ENCODE assay signal across 9 cellular contexts in the genomic region with DNA sequence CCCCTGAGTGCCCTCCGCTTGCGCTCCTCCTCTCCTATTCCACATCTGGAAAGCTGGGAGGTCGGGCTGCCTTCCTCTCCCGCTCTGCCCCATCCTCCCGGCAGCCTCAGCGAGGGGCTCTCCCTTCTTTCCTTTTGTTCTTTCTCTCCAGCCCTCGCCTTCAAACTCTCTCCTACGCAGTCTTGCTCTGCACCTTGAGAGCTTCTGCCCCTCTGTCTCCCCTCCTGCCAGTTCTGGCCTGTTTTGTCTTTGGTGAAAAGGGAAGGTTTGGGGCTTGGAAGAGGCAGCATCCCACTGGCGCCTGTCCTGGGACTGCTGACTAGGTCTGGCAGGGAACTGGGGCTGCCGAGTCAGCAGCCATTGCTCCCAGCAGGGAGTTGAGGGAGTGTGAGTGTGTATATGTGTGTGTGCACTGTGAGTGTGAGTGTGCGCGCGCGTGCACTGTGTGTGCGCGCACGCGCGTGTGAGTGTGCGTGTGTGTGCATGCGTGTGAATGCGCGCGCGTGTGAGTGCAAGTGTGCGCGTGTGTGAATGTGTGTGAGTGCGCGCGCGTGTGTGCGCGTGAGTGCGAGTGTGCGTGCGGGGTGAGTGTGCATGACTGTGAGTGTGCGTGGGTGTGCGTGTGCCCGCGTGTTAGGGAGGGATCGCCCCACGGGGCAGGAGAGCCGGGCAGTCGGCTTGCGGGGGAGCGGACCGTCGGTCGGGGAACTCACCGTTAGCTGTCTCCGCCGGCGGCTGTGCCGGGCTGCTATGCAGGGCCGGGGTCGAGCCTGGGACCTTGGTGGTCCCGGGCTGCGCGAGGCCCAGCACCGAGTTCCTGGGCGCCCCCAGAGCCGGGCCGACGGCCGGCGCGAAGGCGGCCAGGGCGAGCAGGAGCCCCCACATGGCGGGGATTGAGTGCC. TPM values are rescaled to one million over a fixed set of nuclear protein-coding genes. Genes with fewer than 3 reads are reported as not detected.
DNase-seq lines count a peak whose midpoint lies in the region; ATAC-seq and TF ChIP-seq lines count a peak whose summit lies in the region.
"Had no signal": no experiment of that assay in that cellular context is flagged by ENCODE, and none has a peak within 500 bp of the region (broad histone marks: within the 10 kb centered on the region; RNA-seq: fewer than 3 reads in every experiment).

No MANE protein-coding gene starts in this region.

- peak; percentile 60 for ATAC-seq in activated CD4-positive, alpha-beta T cell treated with anti-CD3 and anti-CD28 coated beads for 36 hours
- ATAC-seq in HG03439 (IDR thresholded peaks at IDR 0.05; ENCODE audit: unreplicated experiment), result no peak

- H3K27ac Mint-ChIP-seq in activated CD4-positive, alpha-beta T cell treated with anti-CD3 and anti-CD28 coated beads for 36 hours, result peak overlapping the region; percentile 89
- peak overlapping the region; percentile 75 for H3K27ac Mint-ChIP-seq in endodermal cell
- peak overlapping the region; percentile 99 for H3K27ac Mint-ChIP-seq in neural progenitor cell

- intact Hi-C loops in activated CD4-positive, alpha-beta T cell treated with anti-CD3 and anti-CD28 coated beads for 36 hours (cut with DNase I, micrococcal nuclease), result loop anchor here in 1 of 2 experiments (1.0 kb wide), 1 partner anchor 50 kb away; no protein-coding TSS in a partner anchor

- H3K79me2 ChIP-seq in neural progenitor cell (ENCODE audit: low read depth), result peaks cover 12% of the 10 kb centered on the region

- 3 to 6% methylated on average over 20 to 62 of the region's 70 CpGs for WGBS in endodermal cell (ENCODE audit: insufficient coverage in 1 of 2, insufficient read length in 1 of 2), 2 experiments

- peaks cover 4% of the 10 kb centered on the region for H3K36me3 Mint-ChIP-seq in activated CD4-positive, alpha-beta T cell treated with anti-CD3 and anti-CD28 coated beads for 36 hours (ENCODE audit: low read depth)
- peaks cover 29% of the 10 kb centered on the region for H3K36me3 Mint-ChIP-seq in endodermal cell (ENCODE audit: low read depth)
- peaks cover 15% of the 10 kb centered on the region for H3K36me3 Mint-ChIP-seq in neural progenitor cell

- peaks cover 22% of the 10 kb centered on the region for H3K4me1 Mint-ChIP-seq in activated CD4-positive, alpha-beta T cell treated with anti-CD3 and anti-CD28 coated beads for 36 hours
- H3K4me1 Mint-ChIP-seq in endodermal cell (peaks cover 18% of the 10 kb centered on the region), neural progenitor cell (peaks cover 32% of the 10 kb centered on the region)

- no peak for TF ChIP-seq CTCF in endodermal cell (conservative IDR thresholded peaks at IDR 0.05)
- no peak for TF ChIP-seq CTCF in neural progenitor cell (IDR thresholded peaks at IDR 0.05)
- TF ChIP-seq CTCF in GM10266 (IDR thresholded peaks at IDR 0.05; ENCODE audit: control insufficient read depth, insufficient read depth, low read depth, missing control alignments), result no peak

- H3K9me3 Mint-ChIP-seq in activated CD4-positive, alpha-beta T cell treated with anti-CD3 and anti-CD28 coated beads for 36 hours (ENCODE audit: low read depth), result no peaks in the 10 kb centered on the region
- H3K9me3 Mint-ChIP-seq in endodermal cell (no peaks in the 10 kb centered on the region), neural progenitor cell (no peaks in the 10 kb centered on the region)

- CTCF ChIA-PET in activated CD4-positive, alpha-beta T cell treated with anti-CD3 and anti-CD28 coated beads for 36 hours (lab: Charles Lee), result no interaction called here

- peaks cover 23% of the 10 kb centered on the region for H3F3A ChIP-seq in neural progenitor cell (ENCODE audit: low read depth)

- no peaks in the 10 kb centered on the region for H4K20me1 ChIP-seq in neural progenitor cell (ENCODE audit: low read depth)

- no peaks in the 10 kb centered on the region for H3K9me3 ChIP-seq in endodermal cell (ENCODE audit: control insufficient read depth, low read length)
- no peaks in the 10 kb centered on the region for H3K9me3 ChIP-seq in neural progenitor cell (ENCODE audit: low read depth)

- H3K4me3 ChIP-seq in Jurkat, Clone E6-1 (ENCODE audit: low read length), result peak overlapping the region; percentile 64
- H3K4me3 ChIP-seq in endodermal cell (ENCODE audit: low read length), result peak overlapping the region; percentile 81
- H3K4me3 ChIP-seq in neural progenitor cell, result peak overlapping the region; percentile 68

- peak overlapping the region; percentile 80 for H3K4me2 ChIP-seq in neural progenitor cell

- H3K36me3 ChIP-seq in endodermal cell (ENCODE audit: control insufficient read depth, insufficient read depth, low read length) (peaks cover 23% of the 10 kb centered on the region), neural progenitor cell (no peaks in the 10 kb centered on the region)

- peaks cover 40% of the 10 kb centered on the region for H3K27me3 ChIP-seq in endodermal cell (ENCODE audit: control insufficient read depth, insufficient read depth, low read length, poor library complexity, severe bottlenecking)
- H3K27me3 ChIP-seq in neural progenitor cell, result peaks cover 42% of the 10 kb centered on the region

- H3K27ac ChIP-seq in endodermal cell (ENCODE audit: low read depth, low read length), result peak overlapping the region; percentile 83
- H3K27ac ChIP-seq in neural progenitor cell, result peak overlapping the region; percentile 50

- H3K27me3 Mint-ChIP-seq in activated CD4-positive, alpha-beta T cell treated with anti-CD3 and anti-CD28 coated beads for 36 hours, result peaks cover 52% of the 10 kb centered on the region
- H3K27me3 Mint-ChIP-seq in endodermal cell (ENCODE audit: insufficient read depth), result peaks cover 36% of the 10 kb centered on the region
- peaks cover 12% of the 10 kb centered on the region for H3K27me3 Mint-ChIP-seq in neural progenitor cell (ENCODE audit: insufficient read depth, low read depth)

- peak overlapping the region; percentile 39 for H3K9ac ChIP-seq in endodermal cell (ENCODE audit: extremely low read depth, low read length, poor library complexity, severe bottlenecking)
- no peak overlapping the region for H3K9ac ChIP-seq in neural progenitor cell

- H3K4me3 Mint-ChIP-seq in activated CD4-positive, alpha-beta T cell treated with anti-CD3 and anti-CD28 coated beads for 36 hours, result peak overlapping the region; percentile 86
- H3K4me3 Mint-ChIP-seq in endodermal cell (peak overlapping the region; percentile 84), neural progenitor cell (peak overlapping the region; percentile 98)

- no peaks in the 10 kb centered on the region for H3K4me1 ChIP-seq in endodermal cell (ENCODE audit: control insufficient read depth, insufficient read depth, low read length)
- peaks cover 15% of the 10 kb centered on the region for H3K4me1 ChIP-seq in neural progenitor cell

- peak overlapping the region; percentile 92 for H2AFZ ChIP-seq in neural progenitor cell (replicated peaks)

- DNase-seq in activated CD4-positive, alpha-beta T cell treated with anti-CD3 and anti-CD28 coated beads for 36 hours, result peak; percentile 38
- no peak for DNase-seq in activated CD4-positive, alpha-beta T cell treated with anti-CD3 and anti-CD28 coated beads for 1 hour
- no peak for DNase-seq in Jurkat, Clone E6-1 (ENCODE audit: low read depth, low spot score)
- peak; percentile 82 for DNase-seq in endodermal cell
- DNase-seq in neural progenitor cell (ENCODE audit: low spot score), result peak; percentile 66
- DNase-seq in GM10266 (ENCODE audit: extremely low spot score), result no peak
- no peak for DNase-seq in amygdala (lab: John Stamatoyannopoulos, UW)
- DNase-seq: DND-41 had no signal

- POLR2A ChIA-PET in activated CD4-positive, alpha-beta T cell treated with anti-CD3 and anti-CD28 coated beads for 36 hours (lab: Charles Lee), result no interaction called here

RNA-seq across cellular contexts. Expression of a gene that starts 0.5 kb away (rescaled TPM):
- 1 to 10 TPM; 2.7 to 2.9 TPM for total RNA-seq in activated CD4-positive, alpha-beta T cell treated with anti-CD3 and anti-CD28 coated beads for 36 hours
- 102 TPM for polyA plus RNA-seq in Jurkat, Clone E6-1 (2012; ENCODE audit: insufficient read depth, insufficient read length)
- total RNA-seq in endodermal cell (100 to 1,000 TPM in 1 of 2 donors, 10 to 100 TPM in 1; 80.1 to 106 TPM), neural progenitor cell (ENCODE audit: low replicate concordance) (76.3 and 169 TPM in 2 replicates)
- polyA plus RNA-seq in endodermal cell (2013, experiment 1 of 2), result 174 TPM
- 158 TPM for polyA plus RNA-seq in endodermal cell (2013, experiment 2 of 2)

RNA-seq across cellular contexts. Expression of a gene that starts 14.8 kb away (rescaled TPM):
- total RNA-seq in activated CD4-positive, alpha-beta T cell treated with anti-CD3 and anti-CD28 coated beads for 36 hours, result not detected
- polyA plus RNA-seq in Jurkat, Clone E6-1 (2012; ENCODE audit: insufficient read depth, insufficient read length), result not detected
- total RNA-seq in endodermal cell (not detected), neural progenitor cell (ENCODE audit: low replicate concordance) (not detected in 2 replicates)
- not detected for polyA plus RNA-seq in endodermal cell (2013, experiment 1 of 2)
- polyA plus RNA-seq in endodermal cell (2013, experiment 2 of 2), result not detected

RNA-seq across cellular contexts. Expression of a gene that starts 16.2 kb away (rescaled TPM):
- not detected for total RNA-seq in activated CD4-positive, alpha-beta T cell treated with anti-CD3 and anti-CD28 coated beads for 36 hours
- polyA plus RNA-seq in Jurkat, Clone E6-1 (2012; ENCODE audit: insufficient read depth, insufficient read length), result not detected
- total RNA-seq in endodermal cell (not detected), neural progenitor cell (ENCODE audit: low replicate concordance) (not detected in 2 replicates)
- not detected for polyA plus RNA-seq in endodermal cell (2013, experiment 1 of 2)
- not detected for polyA plus RNA-seq in endodermal cell (2013, experiment 2 of 2)

RNA-seq across cellular contexts. Expression of a gene that starts 40.5 kb away (rescaled TPM):
- 10 to 100 TPM; 29.4 to 35.3 TPM for total RNA-seq in activated CD4-positive, alpha-beta T cell treated with anti-CD3 and anti-CD28 coated beads for 36 hours
- 45.4 TPM for polyA plus RNA-seq in Jurkat, Clone E6-1 (2012; ENCODE audit: insufficient read depth, insufficient read length)
- total RNA-seq in endodermal cell (10 to 100 TPM; 40.2 to 46.5 TPM), neural progenitor cell (ENCODE audit: low replicate concordance) (14.6 and 53.1 TPM in 2 replicates)
- polyA plus RNA-seq in endodermal cell (2013, experiment 1 of 2), result 68.8 TPM
- 57.8 TPM for polyA plus RNA-seq in endodermal cell (2013, experiment 2 of 2)

RNA-seq across cellular contexts. Expression of a gene that starts 40.6 kb away (rescaled TPM):
- 10 to 100 TPM; 32.3 to 47.6 TPM for total RNA-seq in activated CD4-positive, alpha-beta T cell treated with anti-CD3 and anti-CD28 coated beads for 36 hours
- 65.6 TPM for polyA plus RNA-seq in Jurkat, Clone E6-1 (2012; ENCODE audit: insufficient read depth, insufficient read length)
- total RNA-seq in endodermal cell (10 to 100 TPM; 36.8 to 37.5 TPM), neural progenitor cell (ENCODE audit: low replicate concordance) (27.6 and 39.6 TPM in 2 replicates)
- polyA plus RNA-seq in endodermal cell (2013, experiment 1 of 2), result 41.2 TPM
- 37.7 TPM for polyA plus RNA-seq in endodermal cell (2013, experiment 2 of 2)

Comparison
In these comparisons a context has a peak if more than half of its experiments do, and no peak if none do; other contexts are left out.
1. DNase-seq: peak in activated CD4-positive, alpha-beta T cell treated with anti-CD3 and anti-CD28 coated beads for 36 hours (single experiment), endodermal cell (single experiment) and neural progenitor cell (single experiment); none in activated CD4-positive, alpha-beta T cell treated with anti-CD3 and anti-CD28 coated beads for 1 hour (single experiment), Jurkat, Clone E6-1 (single experiment), GM10266 (single experiment) and amygdala (0 of 56).
2. RNA of a gene that starts 0.5 kb away (total RNA-seq): 80.1 to 106 TPM in endodermal cell and 76.3 to 169 TPM in neural progenitor cell; 2.7 to 2.9 TPM in activated CD4-positive, alpha-beta T cell treated with anti-CD3 and anti-CD28 coated beads for 36 hours; every median in the first group is over 10 times any median in the second.
3. Peak in every context shown above with its lines, with median percentiles within 50 percentile points of each other: H3K27ac Mint-ChIP-seq, H3K4me3 Mint-ChIP-seq and H3K4me3 ChIP-seq.